In genomic region chr4:84691170-84691691, GRCh38 we compare ENCODE assay signal across 10 cellular contexts.
DNase-seq lines count a peak whose midpoint lies in the region; ATAC-seq, FAIRE-seq and TF ChIP-seq lines count a peak whose summit lies in the region.
"Had no signal": no experiment of that assay in that cellular context is flagged by ENCODE, and none has a peak within 500 bp of the region (broad histone marks: within the 10 kb centered on the region; RNA-seq: fewer than 3 reads in every experiment).

No MANE protein-coding gene starts in this region.

- H3K4me1 Mint-ChIP-seq in stimulated activated memory B cell treated with anti-CD40 and anti-IgM and Interleukin-4, amounts not matched to agents 10 μg/mL and 1 μg/mL and 100 μg/mL, for 72 hours: no peaks in the 10 kb centered on the region

- no peaks in the 10 kb centered on the region for H3K9me3 Mint-ChIP-seq in stimulated activated memory B cell treated with anti-CD40 and anti-IgM and Interleukin-4, amounts not matched to agents 10 μg/mL and 1 μg/mL and 100 μg/mL, for 72 hours

- H3K36me3 ChIP-seq in esophagus (ENCODE audit: control insufficient read depth in 2 of 2, insufficient read depth in 2 of 2, low read length in 1 of 2) (peaks cover 7 to 13% of the 10 kb centered on the region in 2 donors), prostate gland (peaks cover 0 to 6% of the 10 kb centered on the region in 2 donors)
- H3K36me3 ChIP-seq: colonic mucosa had no signal

- no peak for ATAC-seq in stimulated activated memory B cell treated with anti-CD40 and anti-IgM and Interleukin-4, amounts not matched to agents 10 μg/mL and 1 μg/mL and 100 μg/mL, for 72 hours
- ATAC-seq in GM18858 (IDR thresholded peaks at IDR 0.05; ENCODE audit: unreplicated experiment): no peak

- peak; percentile 38 for DNase-seq in H54 (ENCODE audit: insufficient read length, low spot score)
- DNase-seq in RCC 7860 (ENCODE audit: low spot score): peak; percentile 72
- peak; percentile 89 for DNase-seq in skeletal muscle cell (ENCODE audit: low read depth)
- DNase-seq in prostate gland (ENCODE audit: low spot score): no peak
- DNase-seq in stimulated activated CD4-positive, alpha-beta T cell treated with anti-CD3 and anti-CD28 coated beads, Interleukin-4, amount 100 ng/mL, for 4 hours: no peak
- DNase-seq: colonic mucosa, small intestine had no signal

- FAIRE-seq in H54 (lab: Jason Lieb, UNC): peak; percentile 66
- FAIRE-seq in RCC 7860 (lab: Jason Lieb, UNC): peak; percentile 88
- FAIRE-seq: small intestine had no signal

- no peaks in the 10 kb centered on the region for H3K27me3 Mint-ChIP-seq in stimulated activated memory B cell treated with anti-CD40 and anti-IgM and Interleukin-4, amounts not matched to agents 10 μg/mL and 1 μg/mL and 100 μg/mL, for 72 hours

- H3K27me3 ChIP-seq in esophagus (ENCODE audit: control insufficient read depth in 1 of 2, insufficient read depth in 2 of 2, low read length in 2 of 2) (no peaks in the 10 kb centered on the region), prostate gland (replicated peaks; ENCODE audit: insufficient read depth) (no peaks in the 10 kb centered on the region)
- H3K27me3 ChIP-seq: colonic mucosa had no signal

- intact Hi-C loops in prostate gland (cut with DNase I): no loop called here

- H3K36me3 Mint-ChIP-seq in stimulated activated memory B cell treated with anti-CD40 and anti-IgM and Interleukin-4, amounts not matched to agents 10 μg/mL and 1 μg/mL and 100 μg/mL, for 72 hours: no peaks in the 10 kb centered on the region

- no peak for TF ChIP-seq POLR2A in H54 (IDR thresholded peaks at IDR 0.05; ENCODE audit: low read depth, low read length)
- no peak for TF ChIP-seq POLR2A in prostate gland (IDR thresholded peaks at IDR 0.05)

- no peak for TF ChIP-seq CTCF in prostate gland (IDR thresholded peaks at IDR 0.05)

- H3K4me1 ChIP-seq in esophagus (ENCODE audit: control insufficient read depth in 2 of 2, insufficient read depth in 2 of 2, low read length in 1 of 2): peaks cover 0 to 7% of the 10 kb centered on the region in 2 donors
- H3K4me1 ChIP-seq in prostate gland (replicated peaks): no peaks in the 10 kb centered on the region
- H3K4me1 ChIP-seq: colonic mucosa had no signal

- H3K4me3 Mint-ChIP-seq in stimulated activated memory B cell treated with anti-CD40 and anti-IgM and Interleukin-4, amounts not matched to agents 10 μg/mL and 1 μg/mL and 100 μg/mL, for 72 hours: no peak overlapping the region

- no peaks in the 10 kb centered on the region for H3K9me3 ChIP-seq in esophagus (ENCODE audit: control insufficient read depth in 2 of 2, insufficient read depth in 1 of 2, low read depth in 1 of 2, low read length in 1 of 2)
- H3K9me3 ChIP-seq in prostate gland: no peaks in the 10 kb centered on the region
- H3K9me3 ChIP-seq: colonic mucosa had no signal

- H3K4me3 ChIP-seq in esophagus (ENCODE audit: low read depth in 1 of 2, low read length in 2 of 2) (no peak overlapping the region), skeletal muscle cell (ENCODE audit: low read depth, low read length) (no peak overlapping the region), prostate gland (no peak overlapping the region)
- H3K4me3 ChIP-seq: colonic mucosa had no signal

- H3K27ac ChIP-seq in esophagus (ENCODE audit: low read depth in 2 of 2, low read length in 1 of 2): peak overlapping the region; percentile 25 to 26
- no peak overlapping the region for H3K27ac ChIP-seq in prostate gland
- H3K27ac ChIP-seq: colonic mucosa had no signal

- no peak overlapping the region for H3K27ac Mint-ChIP-seq in stimulated activated memory B cell treated with anti-CD40 and anti-IgM and Interleukin-4, amounts not matched to agents 10 μg/mL and 1 μg/mL and 100 μg/mL, for 72 hours

- WGBS in esophagus, 2 donors: 30 to 47% methylated on average over 1 of the region's 1 CpG
- 71% methylated on average over 1 of the region's 1 CpG for WGBS in prostate gland

Comparison
In these comparisons a context has a peak if more than half of its experiments do, and no peak if none do; other contexts are left out.
1. DNase-seq: peak in H54 (single experiment), RCC 7860 (single experiment) and skeletal muscle cell (single experiment); none in prostate gland (single experiment) and stimulated activated CD4-positive, alpha-beta T cell treated with anti-CD3 and anti-CD28 coated beads, Interleukin-4, amount 100 ng/mL, for 4 hours (0 of 2).
2. H3K27ac ChIP-seq: peak in esophagus (2 of 2); none in prostate gland (0 of 2).